ENCODE assay signal across 19 cellular contexts in the genomic region with DNA sequence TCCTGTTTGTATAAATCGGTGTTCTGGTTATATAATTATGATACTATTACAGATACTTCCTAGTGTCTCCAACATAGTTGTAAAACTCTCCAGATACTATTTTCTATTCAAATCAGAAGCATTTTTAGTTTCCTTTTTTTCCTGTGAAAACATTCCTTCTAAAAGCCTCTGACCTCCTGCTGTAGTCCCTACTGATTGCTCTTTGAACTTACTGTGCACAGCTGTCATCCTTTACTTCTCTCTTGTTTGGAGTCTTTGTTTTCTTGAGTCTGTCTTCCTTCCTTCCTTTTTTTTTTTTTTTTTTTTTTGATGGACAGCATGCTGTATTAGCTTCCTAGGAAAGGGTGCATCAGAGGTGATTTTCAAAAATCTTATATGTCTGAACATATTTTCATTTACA. TPM values are rescaled to one million over a fixed set of nuclear protein-coding genes. Genes with fewer than 3 reads are reported as not detected.
DNase-seq lines count a peak whose midpoint lies in the region; ATAC-seq, FAIRE-seq and TF ChIP-seq lines count a peak whose summit lies in the region.
"Had no signal": no experiment of that assay in that cellular context is flagged by ENCODE, and none has a peak within 500 bp of the region (broad histone marks: within the 10 kb centered on the region; RNA-seq: fewer than 3 reads in every experiment).

No MANE protein-coding gene starts in this region.

- no peaks in the 10 kb centered on the region for H3K9me3 ChIP-seq in CD4-positive, CD25-positive, alpha-beta regulatory T cell (ENCODE audit: control insufficient read depth in 2 of 2, low read length in 2 of 2)
- H3K9me3 ChIP-seq in endothelial cell of umbilical vein (replicated peaks; ENCODE audit: control insufficient read depth, insufficient read depth, low read length) (no peaks in the 10 kb centered on the region), BE2C (no peaks in the 10 kb centered on the region), SK-N-SH (no peaks in the 10 kb centered on the region), small intestine (ENCODE audit: control insufficient read depth, low read depth) (no peaks in the 10 kb centered on the region)
- no peaks in the 10 kb centered on the region for H3K9me3 ChIP-seq in CD8-positive, alpha-beta T cell (ENCODE audit: low read length)

- no peak for ATAC-seq in CD4-positive, CD25-positive, alpha-beta regulatory T cell (ENCODE audit: low read depth in 2 of 2)
- no peak for ATAC-seq in CD8-positive, alpha-beta T cell
- ATAC-seq: SK-N-SH treated with all-trans-retinoic acid at 6 μM for 48 hours had no signal

- peaks cover 44% of the 10 kb centered on the region for H3K36me3 Mint-ChIP-seq in CD4-positive, CD25-positive, alpha-beta regulatory T cell
- H3K36me3 Mint-ChIP-seq in neural crest cell (ENCODE audit: low read depth), result peaks cover 31% of the 10 kb centered on the region
- peaks cover 62% of the 10 kb centered on the region for H3K36me3 Mint-ChIP-seq in CD8-positive, alpha-beta T cell

- H3K79me2 ChIP-seq in endothelial cell of umbilical vein (ENCODE audit: control insufficient read depth, insufficient read depth, low read length) (peaks cover 53% of the 10 kb centered on the region), SK-N-SH (ENCODE audit: insufficient read depth) (peaks cover 93% of the 10 kb centered on the region)

- TF ChIP-seq CTCF in endothelial cell of umbilical vein (IDR thresholded peaks at IDR 0.05; ENCODE audit: extremely low read depth in 1 of 2, insufficient read depth in 1 of 2, low read depth in 1 of 2, low read length in 2 of 2) (no peak), neural crest cell (conservative IDR thresholded peaks at IDR 0.05) (no peak), BE2C (IDR thresholded peaks at IDR 0.05; ENCODE audit: low read depth, low read length) (no peak), SK-N-SH (IDR thresholded peaks at IDR 0.05) (no peak)
- no peak for TF ChIP-seq CTCF in CD8-positive, alpha-beta T cell (IDR thresholded peaks at IDR 0.05)

- TF ChIP-seq POLR2A in endothelial cell of umbilical vein (IDR thresholded peaks at IDR 0.05; ENCODE audit: low read depth, low read length), result no peak

- H3K27me3 Mint-ChIP-seq in CD4-positive, CD25-positive, alpha-beta regulatory T cell, result no peaks in the 10 kb centered on the region
- no peaks in the 10 kb centered on the region for H3K27me3 Mint-ChIP-seq in neural crest cell (ENCODE audit: low read depth)
- no peaks in the 10 kb centered on the region for H3K27me3 Mint-ChIP-seq in CD8-positive, alpha-beta T cell (ENCODE audit: low read depth)

- H3K4me2 ChIP-seq in endothelial cell of umbilical vein (ENCODE audit: insufficient read depth, low read length) (peak overlapping the region; percentile 34), SK-N-SH (no peak overlapping the region)
- H3K4me2 ChIP-seq: KMS-11 had no signal

- FAIRE-seq in endothelial cell of umbilical vein (lab: Jason Lieb, UNC) (no peak), small intestine (lab: Jason Lieb, UNC) (no peak)
- FAIRE-seq: islet of Langerhans, RCC 7860 had no signal

- intact Hi-C loops in endothelial cell of umbilical vein (cut with micrococcal nuclease), result no loop called here
- intact Hi-C loops in CD8-positive, alpha-beta T cell (cut with DNase I, micrococcal nuclease), result no loop called here

- no peak for TF ChIP-seq RAD21 in SK-N-SH (IDR thresholded peaks at IDR 0.05; ENCODE audit: low read length)

- CTCF ChIA-PET in endothelial cell of umbilical vein (lab: Charles Lee) (interaction anchor here (1.6 kb wide), 1 partner anchor 9 kb away, joined by 3 read pairs; no protein-coding TSS in a partner anchor), SK-N-SH (lab: Yijun Ruan, JAX) (interaction anchor here (2.0 kb wide), 1 partner anchor 50 kb away, joined by 4 read pairs; no protein-coding TSS in a partner anchor)
- CTCF ChIA-PET in CD8-positive, alpha-beta T cell (lab: Charles Lee), result no interaction called here

- no peaks in the 10 kb centered on the region for H3K4me1 ChIP-seq in CD4-positive, CD25-positive, alpha-beta regulatory T cell (ENCODE audit: control insufficient read depth, insufficient read depth, low read length, poor library complexity, severe bottlenecking)
- peaks cover 18% of the 10 kb centered on the region for H3K4me1 ChIP-seq in endothelial cell of umbilical vein (ENCODE audit: control insufficient read depth, extremely low read depth, insufficient read depth, low read length)
- H3K4me1 ChIP-seq in CD8-positive, alpha-beta T cell (ENCODE audit: insufficient read depth, low read length), result no peaks in the 10 kb centered on the region
- no peaks in the 10 kb centered on the region for H3K4me1 ChIP-seq in BE2C
- peaks cover 0 to 12% of the 10 kb centered on the region in 2 experiments; a peak in 1 of 4 replicates for H3K4me1 ChIP-seq in SK-N-SH (ENCODE audit: control insufficient read depth in 1 of 2, insufficient read depth in 2 of 2, low read depth in 1 of 2, low read length in 1 of 2)
- no peaks in the 10 kb centered on the region for H3K4me1 ChIP-seq in small intestine (ENCODE audit: control insufficient read depth in 2 of 2, insufficient read depth in 1 of 2, low read depth in 1 of 2, low read length in 1 of 2)

- H3K27me3 ChIP-seq in CD4-positive, CD25-positive, alpha-beta regulatory T cell (ENCODE audit: control insufficient read depth, insufficient read depth, low read length), result no peaks in the 10 kb centered on the region
- H3K27me3 ChIP-seq in endothelial cell of umbilical vein (ENCODE audit: control insufficient read depth in 2 of 2, insufficient read depth in 2 of 2, low read length in 2 of 2), result no peaks in the 10 kb centered on the region
- H3K27me3 ChIP-seq in CD8-positive, alpha-beta T cell (ENCODE audit: insufficient read depth, low read length), result no peaks in the 10 kb centered on the region
- no peaks in the 10 kb centered on the region for H3K27me3 ChIP-seq in BE2C
- H3K27me3 ChIP-seq in SK-N-SH (ENCODE audit: insufficient read depth), result no peaks in the 10 kb centered on the region
- no peaks in the 10 kb centered on the region for H3K27me3 ChIP-seq in small intestine (ENCODE audit: control insufficient read depth in 2 of 2, insufficient read depth in 2 of 2, low read length in 2 of 2)
- H3K27me3 ChIP-seq: brain microvascular endothelial cell had no signal

- H3K9ac ChIP-seq in endothelial cell of umbilical vein (replicated peaks; ENCODE audit: extremely low read depth, insufficient read depth, low read length), result no peak overlapping the region
- no peak overlapping the region for H3K9ac ChIP-seq in SK-N-SH
- H3K9ac ChIP-seq: KMS-11 had no signal

- no peak overlapping the region for H3K27ac ChIP-seq in CD4-positive, CD25-positive, alpha-beta regulatory T cell (ENCODE audit: insufficient read depth, low read length, poor library complexity, severe bottlenecking)
- H3K27ac ChIP-seq in endothelial cell of umbilical vein (ENCODE audit: insufficient read depth, low read depth, low read length) (no peak overlapping the region), SK-N-SH (ENCODE audit: low read depth in 2 of 2, low read length in 1 of 2) (no peak overlapping the region), small intestine (ENCODE audit: low read depth in 1 of 2, low read length in 1 of 2) (no peak overlapping the region)
- no peak overlapping the region for H3K27ac ChIP-seq in CD8-positive, alpha-beta T cell (ENCODE audit: low read depth, low read length)
- H3K27ac ChIP-seq: brain microvascular endothelial cell, KMS-11 had no signal

- no peak overlapping the region for H3K4me3 Mint-ChIP-seq in CD4-positive, CD25-positive, alpha-beta regulatory T cell
- peak overlapping the region; percentile 7 for H3K4me3 Mint-ChIP-seq in neural crest cell
- H3K4me3 Mint-ChIP-seq in CD8-positive, alpha-beta T cell, result no peak overlapping the region

- TF ChIP-seq EP300 in SK-N-SH (IDR thresholded peaks at IDR 0.05; ENCODE audit: borderline replicate concordance in 1 of 2, low read depth in 1 of 2, low read length in 1 of 2), result no peak

- no peaks in the 10 kb centered on the region for H3F3A ChIP-seq in SK-N-SH (replicated peaks; ENCODE audit: insufficient read depth)

- H3K27ac Mint-ChIP-seq in CD4-positive, CD25-positive, alpha-beta regulatory T cell, result peak overlapping the region; percentile 8 to 56 (median 53)
- no peak overlapping the region for H3K27ac Mint-ChIP-seq in neural crest cell (ENCODE audit: unreplicated experiment)
- no peak overlapping the region for H3K27ac Mint-ChIP-seq in CD8-positive, alpha-beta T cell

- H3K9me2 ChIP-seq in SK-N-SH, result no peaks in the 10 kb centered on the region

- H3K36me3 ChIP-seq in CD4-positive, CD25-positive, alpha-beta regulatory T cell (ENCODE audit: control insufficient read depth, insufficient read depth, low read length), result peaks cover 17% of the 10 kb centered on the region
- peaks cover 0 to 3% of the 10 kb centered on the region in 2 experiments for H3K36me3 ChIP-seq in endothelial cell of umbilical vein (ENCODE audit: control insufficient read depth in 2 of 2, extremely low read depth in 1 of 2, insufficient read depth in 2 of 2, low read length in 2 of 2)
- H3K36me3 ChIP-seq in CD8-positive, alpha-beta T cell (ENCODE audit: insufficient read depth, low read length), result no peaks in the 10 kb centered on the region
- no peaks in the 10 kb centered on the region for H3K36me3 ChIP-seq in BE2C
- H3K36me3 ChIP-seq in SK-N-SH (replicated peaks in 1 of 2; ENCODE audit: control insufficient read depth in 1 of 2, insufficient read depth in 2 of 2, low read length in 1 of 2), result peaks cover 14 to 45% of the 10 kb centered on the region in 2 experiments
- peaks cover 0 to 2% of the 10 kb centered on the region in 2 donors for H3K36me3 ChIP-seq in small intestine (ENCODE audit: control insufficient read depth in 2 of 2, insufficient read depth in 2 of 2, low read length in 2 of 2)

- 100% methylated on average over 1 of the region's 1 CpG for WGBS in SK-N-SH (ENCODE audit: low lambda C conversion rate)
- WGBS in small intestine, 3 donors, result 44 to 52% (median 50%) methylated on average over 1 of the region's 1 CpG

- H4K20me1 ChIP-seq in endothelial cell of umbilical vein (replicated peaks; ENCODE audit: control insufficient read depth, extremely low read depth, insufficient read depth, low read length) (peaks cover 2% of the 10 kb centered on the region), SK-N-SH (ENCODE audit: insufficient read depth) (peaks cover 8% of the 10 kb centered on the region; the same call in 1 of the 2 replicates)

- H3K9me3 Mint-ChIP-seq in CD4-positive, CD25-positive, alpha-beta regulatory T cell, result peaks cover 0 to 2% (median 0%) of the 10 kb centered on the region in 7 donors
- peaks cover 5% of the 10 kb centered on the region for H3K9me3 Mint-ChIP-seq in neural crest cell
- no peaks in the 10 kb centered on the region for H3K9me3 Mint-ChIP-seq in CD8-positive, alpha-beta T cell

- DNase-seq in CD4-positive, CD25-positive, alpha-beta regulatory T cell, result no peak
- DNase-seq in MV-4-11 (lab: John Stamatoyannopoulos, UW) (peak; percentile 3), endothelial cell of umbilical vein (ENCODE audit: low read depth, low spot score) (peak; percentile 35), neural crest cell (ENCODE audit: low read depth, low spot score) (no peak), BE2C (no peak), SK-N-SH (no peak), small intestine (no peak)
- no peak for DNase-seq in CD8-positive, alpha-beta T cell
- DNase-seq: brain microvascular endothelial cell; cortex of kidney; hippocampal formation; mesendoderm; NCI-H2029 treated with DMSO at 0.1 percent for 48 hours; NCI-H446; stimulated activated CD4-positive, alpha-beta T cell treated with anti-CD3 and anti-CD28 coated beads, Interleukin-4, amount 100 ng/mL, for 4 hours had no signal

- H3K4me3 ChIP-seq in CD4-positive, CD25-positive, alpha-beta regulatory T cell (ENCODE audit: low read depth, low read length), result no peak overlapping the region
- H3K4me3 ChIP-seq in endothelial cell of umbilical vein (replicated peaks in 1 of 3; ENCODE audit: insufficient read depth in 1 of 3, low read depth in 1 of 3, low read length in 3 of 3), result no peak overlapping the region
- H3K4me3 ChIP-seq in CD8-positive, alpha-beta T cell (ENCODE audit: low read depth, low read length), result no peak overlapping the region
- H3K4me3 ChIP-seq in BE2C (ENCODE audit: low read depth, low read length), result no peak overlapping the region
- no peak overlapping the region for H3K4me3 ChIP-seq in SK-N-SH (ENCODE audit: low read depth in 2 of 2, low read length in 1 of 2)
- no peak overlapping the region for H3K4me3 ChIP-seq in small intestine (ENCODE audit: low read depth in 1 of 2, low read length in 2 of 2)

- peaks cover 26 to 56% (median 41%) of the 10 kb centered on the region in 4 donors for H3K4me1 Mint-ChIP-seq in CD4-positive, CD25-positive, alpha-beta regulatory T cell
- H3K4me1 Mint-ChIP-seq in neural crest cell, result peaks cover 43% of the 10 kb centered on the region
- peaks cover 49% of the 10 kb centered on the region for H3K4me1 Mint-ChIP-seq in CD8-positive, alpha-beta T cell (ENCODE audit: low read depth)

- no TSS peak for BruUV-seq in endothelial cell of umbilical vein (replicated peaks; lab: Mats Ljungman, UMichigan)

- H2AFZ ChIP-seq in endothelial cell of umbilical vein (ENCODE audit: low read depth, low read length) (no peak overlapping the region), SK-N-SH (ENCODE audit: low read depth) (no peak overlapping the region)

- POLR2A ChIA-PET in endothelial cell of umbilical vein (lab: Charles Lee), result no interaction called here
- POLR2A ChIA-PET in CD8-positive, alpha-beta T cell (lab: Charles Lee), result no interaction called here
- POLR2A ChIA-PET in SK-N-SH (lab: Yijun Ruan, JAX), result no interaction called here

- no peaks in the 10 kb centered on the region for H3K9me1 ChIP-seq in endothelial cell of umbilical vein (replicated peaks; ENCODE audit: control insufficient read depth, extremely low read depth, insufficient read depth, low read length)

- dilution Hi-C loops in endothelial cell of umbilical vein (cut with MboI; ENCODE audit: extremely low pct_ligation_motif_present, low sequenced_read_pairs), result no loop called here

RNA-seq across cellular contexts. Expression of a gene that starts 28.9 kb away (rescaled TPM):
- total RNA-seq in CD4-positive, CD25-positive, alpha-beta regulatory T cell, result 61.5 TPM
- 10 to 100 TPM in 3 of 4 donors, 1 to 10 TPM in 1; 9.3 to 13.8 (median 11.4) TPM for polyA plus RNA-seq in CD4-positive, CD25-positive, alpha-beta regulatory T cell
- total RNA-seq in endothelial cell of umbilical vein (58.4 and 59.8 TPM in 2 replicates), neural crest cell (34.4 and 37.7 TPM in 2 replicates)
- polyA plus RNA-seq in endothelial cell of umbilical vein (19.3 and 20.3 TPM in 2 replicates), SK-N-SH (2012; rRNA removed) (13.1 TPM in 2 replicates), small intestine (10 to 100 TPM in 2 of 3 donors, 1 to 10 TPM in 1; 7.8 to 10.1 (median 10.0) TPM)
- polyA plus RNA-seq in endothelial cell of umbilical vein (2011; cell fraction: cytosol; rRNA removed), result 9.8 and 10.5 TPM in 2 replicates
- 121 and 132 TPM in 2 replicates for polyA plus RNA-seq in endothelial cell of umbilical vein (2011; cell fraction: nucleus; rRNA removed)
- 17.1 and 24.9 TPM in 2 replicates for polyA plus RNA-seq in endothelial cell of umbilical vein (2012)
- polyA minus RNA-seq in endothelial cell of umbilical vein, result 71.1 and 86.1 TPM in 2 replicates
- 24.9 TPM for polyA minus RNA-seq in endothelial cell of umbilical vein (2011; cell fraction: cytosol; rRNA and poly(A)+ RNA removed)
- 99.9 and 119 TPM in 2 replicates for polyA minus RNA-seq in endothelial cell of umbilical vein (2011; cell fraction: nucleus; rRNA and poly(A)+ RNA removed)
- 10 to 100 TPM; 29.9 to 36.8 TPM for total RNA-seq in CD8-positive, alpha-beta T cell
- 14.1 TPM for polyA plus RNA-seq in BE2C (2012; ENCODE audit: insufficient read depth, insufficient read length, low read depth)
- 8.2 and 10.3 TPM in 2 replicates for polyA plus RNA-seq in SK-N-SH (2012; cell fraction: cytosol; rRNA removed)
- 46.0 and 76.5 TPM in 2 replicates for polyA plus RNA-seq in SK-N-SH (2012; cell fraction: nucleus; rRNA removed)

Comparison
In these comparisons a context has a peak if more than half of its experiments do, and no peak if none do; other contexts are left out.
1. DNase-seq: peak in MV-4-11 (single experiment) and endothelial cell of umbilical vein (single experiment); none in CD4-positive, CD25-positive, alpha-beta regulatory T cell (0 of 3), neural crest cell (single experiment), CD8-positive, alpha-beta T cell (0 of 7), BE2C (single experiment), SK-N-SH (single experiment) and small intestine (single experiment).
2. H3K27ac Mint-ChIP-seq: peak in CD4-positive, CD25-positive, alpha-beta regulatory T cell (3 of 3); none in neural crest cell (single experiment) and CD8-positive, alpha-beta T cell (single experiment).